Comparison of ENCODE assay signal across 1 cellular context in the genomic region with DNA sequence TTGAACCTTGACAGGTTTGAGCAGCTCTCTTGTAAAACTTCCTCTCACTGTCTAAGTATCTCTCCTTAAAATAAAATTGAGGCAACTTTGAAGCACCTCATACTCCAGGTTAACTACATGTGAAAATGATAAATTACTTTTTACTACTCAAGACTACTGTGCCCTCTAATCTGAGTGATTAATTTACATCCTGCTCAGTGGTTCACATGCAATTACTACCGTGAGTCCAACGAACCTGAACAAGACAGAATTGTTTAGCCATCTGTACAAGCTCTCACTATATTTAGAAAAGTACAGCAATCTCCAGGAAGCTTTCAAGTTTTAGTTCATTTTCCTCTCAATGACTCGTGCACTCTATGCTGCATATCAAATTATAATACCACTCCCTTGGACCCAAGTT.
TF ChIP-seq lines count a peak whose summit lies in the region.

No MANE protein-coding gene starts in this region.

TF ChIP-seq in IMR-90, 13 proteins besides CTCF, POLR2A, EP300 and RAD21 (continued from another document):
- TF ChIP-seq, protein P1, sequence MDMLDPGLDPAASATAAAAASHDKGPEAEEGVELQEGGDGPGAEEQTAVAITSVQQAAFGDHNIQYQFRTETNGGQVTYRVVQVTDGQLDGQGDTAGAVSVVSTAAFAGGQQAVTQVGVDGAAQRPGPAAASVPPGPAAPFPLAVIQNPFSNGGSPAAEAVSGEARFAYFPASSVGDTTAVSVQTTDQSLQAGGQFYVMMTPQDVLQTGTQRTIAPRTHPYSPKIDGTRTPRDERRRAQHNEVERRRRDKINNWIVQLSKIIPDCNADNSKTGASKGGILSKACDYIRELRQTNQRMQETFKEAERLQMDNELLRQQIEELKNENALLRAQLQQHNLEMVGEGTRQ (IDR thresholded peaks at IDR 0.05; ENCODE audit: low read depth, low read length): no peak
- TF ChIP-seq SMC3 (IDR thresholded peaks at IDR 0.05; ENCODE audit: low read depth, low read length): no peak
- no peak for TF ChIP-seq CHD1 (IDR thresholded peaks at IDR 0.05; ENCODE audit: low read depth, low read length)
- TF ChIP-seq BHLHE40 (IDR thresholded peaks at IDR 0.05; ENCODE audit: low read depth, low read length): no peak
- no peak for TF ChIP-seq RFX5 (IDR thresholded peaks at IDR 0.05; ENCODE audit: low read depth, low read length)
